Comparison of ENCODE assay signal across 8 cellular contexts in genomic region chrX:24464836-24465523, GRCh38. TPM values are rescaled to one million over a fixed set of nuclear protein-coding genes. Genes with fewer than 3 reads are reported as not detected.
DNase-seq lines count a peak whose midpoint lies in the region; ATAC-seq and TF ChIP-seq lines count a peak whose summit lies in the region.

TSS of gene PDK3 (plus strand) at chrX:24465286. CDS start at chrX:24465456, 170 bp downstream.

- no peaks in the 10 kb centered on the region for H3K36me3 Mint-ChIP-seq in immature natural killer cell

- H3K4me2 ChIP-seq in mammary epithelial cell (ENCODE audit: insufficient read depth, low read depth, low read length): peak within 1 kb of the TSS; percentile 84

- no peak for DNase-seq in AG04449 (ENCODE audit: low read depth, low spot score)
- DNase-seq in NCI-H2196 treated with DMSO at 0.1 percent for 48 hours (lab: John Stamatoyannopoulos, UW; ENCODE audit: unreplicated experiment): peak; percentile 69
- DNase-seq in WERI-Rb-1: peak; percentile 89
- peak; percentile 83 for DNase-seq in mammary epithelial cell
- DNase-seq in immature natural killer cell: peak; percentile 87 to 90 (median 89)
- peak; percentile 71 for DNase-seq in smooth muscle cell of the brain vasculature (ENCODE audit: low read depth, low spot score)

- TF ChIP-seq CTCF in AG04449 (IDR thresholded peaks at IDR 0.05; ENCODE audit: insufficient read depth, low read length, missing control alignments) (no peak), WERI-Rb-1 (IDR thresholded peaks at IDR 0.05; ENCODE audit: low read depth, low read length) (no peak), mammary epithelial cell (conservative IDR thresholded peaks at IDR 0.05 in 1 of 2, IDR thresholded peaks at IDR 0.05 in 1 of 2; ENCODE audit: extremely low read depth in 1 of 2, insufficient read depth in 1 of 2, low read depth in 1 of 2, low read length in 2 of 2) (no peak)

- peak within 1 kb of the TSS; percentile 83 to 89 (median 86) for H3K4me3 Mint-ChIP-seq in immature natural killer cell

- H3K9me3 Mint-ChIP-seq in immature natural killer cell: no peaks in the 10 kb centered on the region

- peak within 1 kb of the TSS; percentile 73 to 96 (median 92) for H3K27ac Mint-ChIP-seq in immature natural killer cell

- dilution Hi-C loops in mammary epithelial cell (cut with HindIII; ENCODE audit: low sequenced_read_pairs): no loop called here

- WGBS in mammary epithelial cell (ENCODE audit: low coverage, missing lambda C conversion rate): 35% methylated on average over 49 of the region's 80 CpGs

- peak; percentile 95 for ATAC-seq in GM18907 (IDR thresholded peaks at IDR 0.05; ENCODE audit: unreplicated experiment)
- ATAC-seq in HG03139 (IDR thresholded peaks at IDR 0.05; ENCODE audit: unreplicated experiment): peak; percentile 94

- H3K9me3 ChIP-seq in WERI-Rb-1 (ENCODE audit: severe bottlenecking): no peaks in the 10 kb centered on the region
- no peaks in the 10 kb centered on the region for H3K9me3 ChIP-seq in mammary epithelial cell (replicated peaks; ENCODE audit: insufficient read depth, low read length)

- H3K27me3 Mint-ChIP-seq in immature natural killer cell (ENCODE audit: low read depth in 3 of 3): peaks cover 0 to 5% (median 3%) of the 10 kb centered on the region in 3 donors

- peaks cover 38 to 43% of the 10 kb centered on the region in 2 donors for H3K4me1 Mint-ChIP-seq in immature natural killer cell

- no TSS peak for BruUV-seq in mammary epithelial cell (replicated peaks; lab: Mats Ljungman, UMichigan)

- in situ Hi-C loops in mammary epithelial cell (cut with MboI; ENCODE audit: low sequenced_read_pairs in 2 of 2): no loop called here

- peak within 1 kb of the TSS; percentile 57 for H3K9ac ChIP-seq in mammary epithelial cell (ENCODE audit: insufficient read depth, low read length)

- H3K79me2 ChIP-seq in mammary epithelial cell (ENCODE audit: insufficient read depth, low read length): no peaks in the 10 kb centered on the region

- intact Hi-C loops in mammary epithelial cell (cut with micrococcal nuclease): loop anchor here (2.0 to 5.0 kb wide), 2 partner anchors 38 to 68 kb away; no protein-coding TSS in a partner anchor

- H3K4me3 ChIP-seq in AG04449 (ENCODE audit: low read depth, low read length) (peak within 1 kb of the TSS; percentile 63), WERI-Rb-1 (ENCODE audit: low read depth, low read length) (peak within 1 kb of the TSS; percentile 60), mammary epithelial cell (replicated peaks in 1 of 3; ENCODE audit: insufficient read depth in 1 of 3, low read depth in 2 of 3, low read length in 3 of 3) (peak within 1 kb of the TSS; percentile 60 to 66 (median 62))

- H4K20me1 ChIP-seq in mammary epithelial cell (ENCODE audit: insufficient read depth, low read length): no peaks in the 10 kb centered on the region

- peak within 1 kb of the TSS; percentile 86 for H2AFZ ChIP-seq in mammary epithelial cell (ENCODE audit: low read depth, low read length)

- H3K27me3 ChIP-seq in WERI-Rb-1 (ENCODE audit: insufficient read depth, low read depth, severe bottlenecking) (peaks cover 6% of the 10 kb centered on the region), mammary epithelial cell (ENCODE audit: insufficient read depth, low read length) (no peaks in the 10 kb centered on the region)

- CTCF ChIA-PET in AG04449 (lab: Yijun Ruan, JAX): interaction anchor here (0.6 kb wide), 1 partner anchor 1060 kb away, joined by 3 read pairs; no protein-coding TSS in a partner anchor
- CTCF ChIA-PET in mammary epithelial cell (lab: Charles Lee; ENCODE audit: low non-redundant PET): interaction anchor here (0.6 kb wide), 1 partner anchor 34 kb away, joined by 6 read pairs; no protein-coding TSS in a partner anchor

- POLR2A ChIA-PET in AG04449 (lab: Yijun Ruan, JAX): no interaction called here

- H3K27ac ChIP-seq in WERI-Rb-1: peak within 1 kb of the TSS; percentile 81
- peak within 1 kb of the TSS; percentile 68 for H3K27ac ChIP-seq in mammary epithelial cell (ENCODE audit: insufficient read depth, low read depth, low read length)

- no peaks in the 10 kb centered on the region for H3K36me3 ChIP-seq in WERI-Rb-1
- H3K36me3 ChIP-seq in mammary epithelial cell (ENCODE audit: insufficient read depth, low read length): no peaks in the 10 kb centered on the region

- H3K4me1 ChIP-seq in mammary epithelial cell (ENCODE audit: insufficient read depth, low read length): peaks cover 4% of the 10 kb centered on the region

RNA-seq across cellular contexts. Expression of gene PDK3, which starts in this region (rescaled TPM):
- total RNA-seq in mammary epithelial cell: 1 to 10 TPM; 1.2 to 6.0 TPM
- polyA plus RNA-seq in mammary epithelial cell (9.2 TPM), immature natural killer cell (10 to 100 TPM; 48.4 to 65.8 (median 59.6) TPM)
- polyA minus RNA-seq in mammary epithelial cell: 15.6 TPM
